27 cellular contexts compared by ENCODE assay signal in the genomic region with DNA sequence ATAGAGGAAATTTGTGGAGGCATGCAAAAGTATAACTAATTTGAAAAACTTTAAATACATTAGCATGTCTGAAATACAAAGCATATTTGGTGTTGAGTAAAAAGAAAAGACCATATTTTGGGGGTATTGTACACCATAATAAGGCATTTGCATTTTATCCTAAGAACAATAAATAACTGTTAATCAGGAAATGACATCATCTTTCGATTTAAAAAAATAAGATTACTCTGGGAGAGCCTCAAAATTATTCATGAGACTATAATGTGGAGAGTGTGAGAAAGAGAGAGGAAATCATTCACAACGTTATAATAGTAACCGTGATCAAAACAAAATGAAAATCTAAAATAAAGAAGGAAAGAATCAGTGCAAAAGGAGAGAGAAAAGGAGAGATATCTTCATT.
"Had no signal": no experiment of that assay in that cellular context is flagged by ENCODE, and none has a peak within 500 bp of the region (broad histone marks: within the 10 kb centered on the region; RNA-seq: fewer than 3 reads in every experiment).

No MANE protein-coding gene starts in this region.

- DNase-seq: natural killer cell; occipital lobe; ovary; posterior cingulate gyrus; psoas muscle; right cardiac atrium; spleen; stimulated activated CD4-positive, alpha-beta T cell treated with anti-CD3 and anti-CD28 coated beads, Interleukin-12 subunit alpha, Interleukin-12 subunit beta, amount 100 ng/mL, for 4 hours; stimulated activated CD4-positive, alpha-beta T cell treated with anti-CD3 and anti-CD28 coated beads, Interleukin-2, amount 100 ng/mL, for 24 hours; stimulated activated CD4-positive, alpha-beta T cell treated with anti-CD3 and anti-CD28 coated beads, Interleukin-2, amount 100 ng/mL, for 48 hours; stimulated activated CD4-positive, alpha-beta T cell treated with anti-CD3 and anti-CD28 coated beads, Interleukin-4, amount 100 ng/mL, for 24 hours; stimulated activated naive B cell treated with anti-CD40 and anti-IgM and Interleukin-4, amounts not matched to agents 10 μg/mL and 1 μg/mL and 100 μg/mL, for 72 hours; stimulated activated naive CD4-positive, alpha-beta T cell treated with Interleukin-2 at 50 U/mL for 16 hours; stomach; thyroid gland; trophoblast cell; upper lobe of left lung had no signal

- H3K27ac ChIP-seq: neural progenitor cell, ovary, parathyroid adenoma, psoas muscle, skin epidermis, spleen, stomach, thoracic aorta, thyroid gland, tibial nerve, upper lobe of left lung, vagina had no signal

- H3K4me3 ChIP-seq: neural progenitor cell, ovary, psoas muscle, skin epidermis, smooth muscle cell, spleen, stomach, thoracic aorta, thyroid gland, tibial nerve, upper lobe of left lung, vagina had no signal

- H3K9ac ChIP-seq: neural progenitor cell, parathyroid adenoma had no signal

- ATAC-seq: natural killer cell; psoas muscle; right cardiac atrium; sciatic nerve; stimulated activated effector memory CD8-positive, alpha-beta T cell treated with anti-CD3 and anti-CD28 coated beads, Interleukin-12 subunit alpha, Interleukin-12 subunit beta, amount 100 ng/mL, for 72 hours; stimulated activated naive B cell treated with anti-CD40 and anti-IgM and Interleukin-4, amounts not matched to agents 10 μg/mL and 1 μg/mL and 100 μg/mL, for 72 hours had no signal

- H3K79me2 ChIP-seq: parathyroid adenoma had no signal

- H3K4me2 ChIP-seq: neural progenitor cell, smooth muscle cell had no signal

- H3K4me1 ChIP-seq: neural progenitor cell, parathyroid adenoma, psoas muscle, spleen, stomach, thyroid gland, tibial nerve, upper lobe of left lung, vagina had no signal

- H3K27me3 ChIP-seq: neural progenitor cell, ovary, spleen, stomach, thyroid gland, tibial nerve, upper lobe of left lung, vagina had no signal

- H3K9me3 ChIP-seq: ovary, psoas muscle, stomach, thoracic aorta, thyroid gland, tibial nerve, upper lobe of left lung, vagina had no signal

- H3K36me3 ChIP-seq: neural progenitor cell, ovary, spleen, stomach, thoracic aorta, thyroid gland, tibial nerve, upper lobe of left lung, vagina had no signal

- H2AFZ ChIP-seq: neural progenitor cell, parathyroid adenoma had no signal

- FAIRE-seq: urothelium cell line had no signal
